ENCODE assay signal across 9 cellular contexts in the genomic region with DNA sequence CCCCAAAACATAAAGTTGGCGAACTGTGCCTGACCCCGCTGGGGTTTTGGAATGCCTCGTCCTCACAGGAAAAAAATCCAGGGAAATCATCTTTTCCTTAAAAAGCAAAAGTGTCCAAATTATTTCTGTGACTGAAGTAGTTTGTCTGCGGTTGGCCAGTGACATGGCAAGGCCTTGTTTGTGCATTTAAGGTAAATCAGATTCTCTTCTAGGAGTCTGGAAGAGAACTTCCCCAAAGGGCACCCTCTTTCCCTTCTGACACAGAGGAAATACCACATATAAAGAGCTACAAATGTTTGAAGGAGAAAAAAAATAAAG. TPM values are rescaled to one million over a fixed set of nuclear protein-coding genes. Genes with fewer than 3 reads are reported as not detected.
A peak's percentile ranks its signal among the peaks of the same experiment; 100 is the strongest.
DNase-seq lines count a peak whose midpoint lies in the region; ATAC-seq, FAIRE-seq and TF ChIP-seq lines count a peak whose summit lies in the region.
"Had no signal": no experiment of that assay in that cellular context is flagged by ENCODE, and none has a peak within 500 bp of the region (broad histone marks: within the 10 kb centered on the region; RNA-seq: fewer than 3 reads in every experiment).

No MANE protein-coding gene starts in this region.

- POLR2A ChIA-PET in OCI-LY7 (lab: Charles Lee) = no interaction called here

- no peak overlapping the region for H3K23ac ChIP-seq in trophoblast cell (ENCODE audit: low read length)

- H3K4ac ChIP-seq in trophoblast cell (ENCODE audit: low read depth, low read length) = no peak overlapping the region

- H3K36me3 ChIP-seq in OCI-LY7 (ENCODE audit: insufficient read depth, low read length) (no peaks in the 10 kb centered on the region), trophoblast cell (ENCODE audit: control insufficient read depth in 1 of 2, insufficient read depth in 2 of 2, low read length in 2 of 2) (no peaks in the 10 kb centered on the region)

- no peak overlapping the region for H3K18ac ChIP-seq in trophoblast cell (ENCODE audit: low read length)

- H2BK12ac ChIP-seq in trophoblast cell (ENCODE audit: low read length) = no peak overlapping the region

- TF ChIP-seq CTCF in Calu3 (IDR thresholded peaks at IDR 0.05; ENCODE audit: unreplicated experiment) (no peak), OCI-LY7 (conservative IDR thresholded peaks at IDR 0.05; ENCODE audit: low read length) (no peak), epithelial cell of proximal tubule (conservative IDR thresholded peaks at IDR 0.05; ENCODE audit: low read depth, low read length) (no peak)

- no peaks in the 10 kb centered on the region for H3K9me2 ChIP-seq in OCI-LY7 (ENCODE audit: insufficient read depth, low read length)

- no peaks in the 10 kb centered on the region for H3K4me1 ChIP-seq in OCI-LY7 (ENCODE audit: insufficient read depth, low read length, poor library complexity, severe bottlenecking)
- peaks cover 0 to 5% of the 10 kb centered on the region in 2 experiments for H3K4me1 ChIP-seq in trophoblast cell (ENCODE audit: control insufficient read depth in 1 of 2, insufficient read depth in 2 of 2, low read length in 2 of 2)

- peak overlapping the region; percentile 83 for H4K8ac ChIP-seq in trophoblast cell (ENCODE audit: low read depth, low read length)

- no peak overlapping the region for H2AFZ ChIP-seq in OCI-LY7 (ENCODE audit: low read length)
- H2AFZ ChIP-seq in trophoblast cell (ENCODE audit: insufficient read depth, low read length, poor library complexity) = peak overlapping the region; percentile 66

- H3K79me2 ChIP-seq in OCI-LY7 (ENCODE audit: insufficient read depth, low read depth, low read length) (no peaks in the 10 kb centered on the region), trophoblast cell (ENCODE audit: control insufficient read depth, insufficient read depth, low read length, poor library complexity) (peaks cover 5% of the 10 kb centered on the region)

- peaks cover 19% of the 10 kb centered on the region for H3K4me1 Mint-ChIP-seq in Calu3 (ENCODE audit: low read depth, unreplicated experiment)

- no peak for FAIRE-seq in HTR-8/SVneo (lab: Jason Lieb, UNC)

- H3K79me1 ChIP-seq in trophoblast cell (ENCODE audit: low read length) = peaks cover 9% of the 10 kb centered on the region

- no peak overlapping the region for H4K91ac ChIP-seq in trophoblast cell (ENCODE audit: low read depth, low read length)

- H3K9ac ChIP-seq in trophoblast cell (ENCODE audit: low read length) = no peak overlapping the region

- no peak overlapping the region for H3K4me3 ChIP-seq in OCI-LY7 (ENCODE audit: low read depth, low read length, poor library complexity, severe bottlenecking)
- H3K4me3 ChIP-seq in epithelial cell of proximal tubule (ENCODE audit: low read depth, low read length) = peak overlapping the region; percentile 86
- peak overlapping the region; percentile 70 for H3K4me3 ChIP-seq in trophoblast cell (ENCODE audit: low read depth, low read length)

- H3K9me3 ChIP-seq in OCI-LY7 (ENCODE audit: low read length) (no peaks in the 10 kb centered on the region), trophoblast cell (ENCODE audit: insufficient read depth, low read depth, low read length) (no peaks in the 10 kb centered on the region)

- H3K4me3 Mint-ChIP-seq in Calu3 (ENCODE audit: low read depth, unreplicated experiment) = peak overlapping the region; percentile 100

- H3K27me3 ChIP-seq in trophoblast cell (ENCODE audit: insufficient read depth, low read length) = no peaks in the 10 kb centered on the region

- H3K36me3 Mint-ChIP-seq in Calu3 (ENCODE audit: insufficient read depth, unreplicated experiment) = peaks cover 22% of the 10 kb centered on the region

- DNase-seq in Calu3 (no peak), OCI-LY7 (ENCODE audit: low spot score) (no peak), epithelial cell of proximal tubule (ENCODE audit: low read depth) (no peak), trophoblast cell (no peak), HTR-8/SVneo (ENCODE audit: insufficient read length, low spot score) (no peak), DMS 273 (lab: John Stamatoyannopoulos, UW; ENCODE audit: unreplicated experiment) (no peak), cerebellum (ENCODE audit: low spot score) (no peak)

- H3K27ac ChIP-seq in OCI-LY7 (ENCODE audit: low read depth, low read length, poor library complexity, severe bottlenecking) (no peak overlapping the region), trophoblast cell (ENCODE audit: low read depth, low read length) (no peak overlapping the region)

- H3K14ac ChIP-seq in trophoblast cell (ENCODE audit: low read length) = peak overlapping the region; percentile 24

- H3K27ac Mint-ChIP-seq in Calu3 (ENCODE audit: unreplicated experiment) = no peak overlapping the region

- intact Hi-C loops in Calu3 (cut with micrococcal nuclease; ENCODE audit: unreplicated experiment) (no loop called here), OCI-LY7 (cut with micrococcal nuclease; ENCODE audit: unreplicated experiment) (no loop called here)

- H3K27me3 Mint-ChIP-seq in Calu3 (ENCODE audit: unreplicated experiment) = no peaks in the 10 kb centered on the region

- no peaks in the 10 kb centered on the region for H3K9me3 Mint-ChIP-seq in Calu3 (ENCODE audit: low read depth, unreplicated experiment)

- H3K4me2 ChIP-seq in OCI-LY7 (ENCODE audit: low read length) (peak overlapping the region; percentile 32; the same call in 1 of the 2 replicates), trophoblast cell (ENCODE audit: low read length) (peak overlapping the region; percentile 69)

- H4K12ac ChIP-seq in trophoblast cell (ENCODE audit: low read depth, low read length) = no peak overlapping the region

- peak overlapping the region; percentile 43 for H2BK5ac ChIP-seq in trophoblast cell (ENCODE audit: low read depth, low read length, poor library complexity)

- BruUV-seq in Calu3 (replicated peaks; lab: Mats Ljungman, UMichigan) (no TSS peak), OCI-LY7 (replicated peaks; lab: Mats Ljungman, UMichigan) (no TSS peak)

- H2AK5ac ChIP-seq in trophoblast cell (ENCODE audit: low read length) = no peak overlapping the region

- no CpG with 5 or more reads among the region's 4 CpGs for WGBS in trophoblast cell (ENCODE audit: extremely low coverage, insufficient coverage, insufficient read length)

- no peaks in the 10 kb centered on the region for H4K20me1 ChIP-seq in OCI-LY7 (ENCODE audit: insufficient read depth, low read length)

- no peak for ATAC-seq in HG02973 (IDR thresholded peaks at IDR 0.05; ENCODE audit: unreplicated experiment)

- CTCF ChIA-PET in Calu3 (lab: Charles Lee) = no interaction called here
- CTCF ChIA-PET in OCI-LY7 (lab: Charles Lee; ENCODE audit: unreplicated experiment) = no interaction called here

- H2BK120ac ChIP-seq in trophoblast cell (ENCODE audit: insufficient read depth, low read length, poor library complexity) = no peak overlapping the region

RNA-seq across cellular contexts. Expression of gene CYB5A, which starts 0.7 kb away (rescaled TPM):
- total RNA-seq in Calu3 (2022) (143 and 169 TPM in 2 replicates), OCI-LY7 (2022) (not detected in 2 replicates), epithelial cell of proximal tubule (91.3 and 140 TPM in 2 replicates), cerebellum (18.0 TPM)
- total RNA-seq in OCI-LY7 (2014; rRNA removed; shearing (Covaris generic)) = not detected in 2 replicates
- 38.4 and 40.9 TPM in 2 replicates for polyA plus RNA-seq in trophoblast cell (2013)

RNA-seq across cellular contexts. Expression of gene C18orf63, which starts 23.1 kb away (rescaled TPM):
- total RNA-seq in Calu3 (2022) (not detected in 2 replicates), OCI-LY7 (2022) (not detected in 2 replicates), epithelial cell of proximal tubule (not detected in 2 replicates), cerebellum (not detected)
- total RNA-seq in OCI-LY7 (2014; rRNA removed; shearing (Covaris generic)) = not detected in 2 replicates
- polyA plus RNA-seq in trophoblast cell (2013) = not detected in 2 replicates
- total RNA-seq: sciatic nerve had no signal

Comparison
In these comparisons a context has a peak if more than half of its experiments do, and no peak if none do; other contexts are left out.
1. RNA of gene CYB5A, which starts 0.7 kb away (total RNA-seq): 143 to 169 TPM in Calu3, 91.3 to 140 TPM in epithelial cell of proximal tubule and 18.0 TPM in cerebellum (single experiment); not detected in OCI-LY7; every median in the first group is over 10 times any median in the second.